In the genomic region with DNA sequence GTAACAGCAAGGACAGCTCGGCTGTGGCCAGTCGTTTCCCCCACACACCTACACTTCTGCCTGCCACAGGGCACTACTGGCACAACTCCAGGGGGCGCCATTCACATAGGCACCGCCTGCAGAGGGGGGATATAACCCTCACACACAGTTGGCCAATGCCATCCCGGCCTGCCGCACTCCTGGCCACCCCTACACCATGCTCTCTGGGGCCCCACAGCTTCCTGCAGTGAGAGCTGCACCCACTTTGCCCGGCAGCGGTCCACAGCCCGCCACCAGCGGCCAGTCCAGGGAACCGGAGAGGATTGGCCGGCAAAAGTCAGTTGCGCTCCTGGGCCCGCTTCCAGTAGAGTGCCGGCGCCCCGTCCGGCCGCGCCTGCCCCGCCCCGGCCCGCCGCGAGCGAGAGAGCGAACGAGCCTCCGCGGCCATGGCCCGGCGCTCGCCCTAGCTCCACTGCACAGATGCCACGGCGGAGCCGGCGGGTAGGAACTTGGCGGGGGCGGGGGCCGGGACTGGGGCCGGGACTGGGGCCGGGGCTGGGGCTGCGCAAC, we compare ENCODE assay signal across 8 cellular contexts. TPM values are rescaled to one million over a fixed set of nuclear protein-coding genes. Genes with fewer than 3 reads are reported as not detected.
DNase-seq lines count a peak whose midpoint lies in the region; ATAC-seq and TF ChIP-seq lines count a peak whose summit lies in the region.

No MANE protein-coding gene starts in this region.

- H3K27ac Mint-ChIP-seq in brain = peak overlapping the region in 2 of 5 experiments; percentile 75 to 81

- peaks cover 43% of the 10 kb centered on the region for H3K4me1 Mint-ChIP-seq in brain

- WGBS in HUES64 = 4% methylated on average over 43 of the region's 43 CpGs
- 1 to 2% methylated on average over 43 of the region's 43 CpGs for WGBS in sigmoid colon, 2 donors

- H3K27me3 Mint-ChIP-seq in brain = peaks cover 30% of the 10 kb centered on the region

- intact Hi-C loops in sigmoid colon (cut with DNase I) = loop anchor here (2.0 kb wide), 1 partner anchor 49 kb away; no protein-coding TSS in a partner anchor

- H3K27me3 ChIP-seq in BLaER1 treated with 17β-estradiol and CSF1 and Interleukin-3, amounts not matched to agents 10 nM and 100 nM = no peaks in the 10 kb centered on the region
- H3K27me3 ChIP-seq in HUES64 (ENCODE audit: insufficient read depth, low read length) (peaks cover 9% of the 10 kb centered on the region; the same call in 1 of the 2 replicates), iPS-15b (ENCODE audit: control insufficient read depth, insufficient read depth, low read length) (no peaks in the 10 kb centered on the region), sigmoid colon (no peaks in the 10 kb centered on the region)

- DNase-seq in T-helper 9 cell = peak; percentile 21
- DNase-seq in sigmoid colon = peak; percentile 94
- DNase-seq in NCI-H2107 (lab: John Stamatoyannopoulos, UW) = no peak

- H3K4me1 ChIP-seq in BLaER1 treated with 17β-estradiol and CSF1 and Interleukin-3, amounts not matched to agents 10 nM and 100 nM = peaks cover 79 to 89% (median 87%) of the 10 kb centered on the region in 10 experiments
- peaks cover 10% of the 10 kb centered on the region; the same call in 1 of the 2 replicates for H3K4me1 ChIP-seq in HUES64 (ENCODE audit: insufficient read depth, low read length)
- H3K4me1 ChIP-seq in iPS-15b (ENCODE audit: control insufficient read depth, insufficient read depth, low read length) = peaks cover 6% of the 10 kb centered on the region
- peaks cover 0 to 48% (median 40%) of the 10 kb centered on the region in 4 donors for H3K4me1 ChIP-seq in sigmoid colon

- peak; percentile 27 for ATAC-seq in GM19035 (IDR thresholded peaks at IDR 0.05; ENCODE audit: unreplicated experiment)

- peak overlapping the region; percentile 67 to 99 (median 87) for H3K27ac ChIP-seq in BLaER1 treated with 17β-estradiol and CSF1 and Interleukin-3, amounts not matched to agents 10 nM and 100 nM
- H3K27ac ChIP-seq in HUES64 (ENCODE audit: low read depth, low read length) (no peak overlapping the region), sigmoid colon (peak overlapping the region; percentile 85 to 96 (median 92))

- TF ChIP-seq CTCF in brain (conservative IDR thresholded peaks at IDR 0.05) = peak; percentile 60 to 69
- peak in 2 of 4 experiments; percentile 32 to 45 for TF ChIP-seq CTCF in sigmoid colon (IDR thresholded peaks at IDR 0.05)

- peak overlapping the region; percentile 69 to 93 (median 78) for H3K4me3 ChIP-seq in BLaER1 treated with 17β-estradiol and CSF1 and Interleukin-3, amounts not matched to agents 10 nM and 100 nM
- H3K4me3 ChIP-seq in HUES64 (ENCODE audit: low read length) (peak overlapping the region; percentile 67), iPS-15b (ENCODE audit: low read depth, low read length) (peak overlapping the region; percentile 69), sigmoid colon (peak overlapping the region; percentile 63 to 93 (median 72))

- H3K9ac ChIP-seq in BLaER1 treated with 17β-estradiol and CSF1 and Interleukin-3, amounts not matched to agents 10 nM and 100 nM = peak overlapping the region; percentile 80 to 97 (median 84)
- H3K9ac ChIP-seq in HUES64 (ENCODE audit: low read depth, low read length) = no peak overlapping the region
- no peak overlapping the region for H3K9ac ChIP-seq in iPS-15b (ENCODE audit: low read depth, low read length)

- H3K4me2 ChIP-seq in BLaER1 treated with 17β-estradiol and CSF1 and Interleukin-3, amounts not matched to agents 10 nM and 100 nM = peak overlapping the region; percentile 92 to 100 (median 96)

- H3K36me3 Mint-ChIP-seq in brain = peaks cover 17% of the 10 kb centered on the region

- no peak for TF ChIP-seq EP300 in sigmoid colon (IDR thresholded peaks at IDR 0.05)

- H3K4me3 Mint-ChIP-seq in brain = peak overlapping the region; percentile 73 to 81 (median 76)

- H3K9me3 Mint-ChIP-seq in brain = no peaks in the 10 kb centered on the region

- H4K20me1 ChIP-seq in BLaER1 treated with 17β-estradiol and CSF1 and Interleukin-3, amounts not matched to agents 10 nM and 100 nM = peaks cover 32 to 37% (median 34%) of the 10 kb centered on the region in 11 experiments; a peak in 21 of 22 replicates

- no peaks in the 10 kb centered on the region for H3K9me3 ChIP-seq in BLaER1 treated with 17β-estradiol and CSF1 and Interleukin-3, amounts not matched to agents 10 nM and 100 nM (replicated peaks in 1 of 11)
- H3K9me3 ChIP-seq in HUES64 (ENCODE audit: insufficient read depth, low read depth, low read length) (no peaks in the 10 kb centered on the region), iPS-15b (ENCODE audit: control insufficient read depth, insufficient read depth, low read length) (no peaks in the 10 kb centered on the region), sigmoid colon (no peaks in the 10 kb centered on the region)

- TF ChIP-seq POLR2A in sigmoid colon (IDR thresholded peaks at IDR 0.05) = no peak

- peaks cover 4 to 37% (median 20%) of the 10 kb centered on the region in 11 experiments; a peak in 17 of 22 replicates for H3K36me3 ChIP-seq in BLaER1 treated with 17β-estradiol and CSF1 and Interleukin-3, amounts not matched to agents 10 nM and 100 nM
- H3K36me3 ChIP-seq in HUES64 (ENCODE audit: insufficient read depth, low read length) (no peaks in the 10 kb centered on the region), iPS-15b (ENCODE audit: control insufficient read depth, insufficient read depth, low read length) (peaks cover 3% of the 10 kb centered on the region), sigmoid colon (no peaks in the 10 kb centered on the region)

RNA-seq across cellular contexts. Expression of gene SUSD2, which starts 25.6 kb away (rescaled TPM):
- polyA plus RNA-seq in HUES64 (2013, experiment 1 of 2) = 1.3 TPM
- 1.2 TPM for polyA plus RNA-seq in HUES64 (2013, experiment 2 of 2)
- 2.7 TPM for polyA plus RNA-seq in brain (ENCODE audit: insufficient read depth, low read depth, low replicate concordance)
- 1 to 10 TPM; 1.2 to 8.6 (median 3.8) TPM for total RNA-seq in sigmoid colon
- polyA plus RNA-seq in sigmoid colon = 1 to 10 TPM in 1 of 3 donors, not detected in 2; 2.6 TPM

Comparison
In these comparisons a context has a peak if more than half of its experiments do, and no peak if none do; other contexts are left out.
1. H3K9ac ChIP-seq: peak in BLaER1 treated with 17β-estradiol and CSF1 and Interleukin-3, amounts not matched to agents 10 nM and 100 nM (11 of 11); none in HUES64 (single experiment) and iPS-15b (single experiment).
2. Peak in every context shown above with its lines, with median percentiles within 50 percentile points of each other: H3K4me3 ChIP-seq.